In the genomic region with DNA sequence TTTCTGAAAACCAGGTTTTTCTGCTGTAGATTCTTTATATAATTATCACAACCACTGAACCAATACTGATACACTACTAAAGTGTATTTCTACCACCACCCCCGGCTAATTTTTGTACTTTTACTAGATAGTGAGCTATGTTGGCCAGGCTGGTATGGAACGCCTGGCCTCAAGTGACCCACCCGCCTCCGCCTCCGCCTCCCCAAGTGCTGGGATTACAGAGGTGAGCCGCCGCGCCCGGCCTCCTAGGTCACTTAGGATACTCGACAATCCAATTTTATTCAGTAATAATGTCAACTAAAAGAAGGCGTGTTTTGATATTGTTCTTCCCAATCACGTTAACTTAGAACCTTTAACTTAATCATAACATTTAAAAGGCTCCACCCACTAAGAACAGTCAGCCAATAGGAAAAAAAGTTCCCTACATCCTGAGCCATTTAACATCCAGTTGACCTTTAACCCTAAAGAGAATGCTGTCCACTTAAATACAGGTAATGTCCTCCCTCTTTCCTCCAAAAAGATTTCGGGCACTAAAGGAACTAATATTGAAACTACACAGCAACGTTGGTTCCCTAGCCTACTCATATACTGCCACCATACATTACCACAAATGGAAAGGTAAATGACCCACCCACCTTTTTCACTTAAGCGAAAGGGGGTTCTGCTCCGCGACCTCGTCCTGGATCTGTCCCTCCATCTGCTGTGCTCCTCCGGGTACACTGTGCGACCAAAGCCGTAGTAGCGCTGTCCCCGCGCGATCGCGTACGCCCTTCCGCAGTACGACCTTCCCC, we compare ENCODE assay signal across 8 cellular contexts. TPM values are rescaled to one million over a fixed set of nuclear protein-coding genes. Genes with fewer than 3 reads are reported as not detected.
DNase-seq lines count a peak whose midpoint lies in the region; ATAC-seq, FAIRE-seq and TF ChIP-seq lines count a peak whose summit lies in the region.

No MANE protein-coding gene starts in this region.

- H3K9me3 ChIP-seq in keratinocyte (ENCODE audit: control insufficient read depth, low read depth, low read length), result no peaks in the 10 kb centered on the region

- peak overlapping the region; percentile 95 for H3K4me2 ChIP-seq in keratinocyte (ENCODE audit: control insufficient read depth, extremely low read depth, insufficient read depth, low read depth, low read length)

- DNase-seq in GM06990 (ENCODE audit: extremely low read depth, insufficient read length) (no peak), LNCaP clone FGC (ENCODE audit: low read depth) (no peak), astrocyte of the spinal cord (ENCODE audit: low read depth, low spot score) (peak; percentile 20), keratinocyte (ENCODE audit: low read depth, low spot score) (no peak), substantia nigra (lab: John Stamatoyannopoulos, UW) (no peak), hippocampal formation (lab: John Stamatoyannopoulos, UW) (no peak), GM20000 (ENCODE audit: low spot score) (no peak)

- H3K4me3 ChIP-seq in GM06990 (replicated peaks; ENCODE audit: low read depth, low read length) (peak overlapping the region; percentile 88), LNCaP clone FGC (ENCODE audit: low read depth, low read length) (peak overlapping the region; percentile 85), astrocyte of the spinal cord (ENCODE audit: low read depth, low read length) (peak overlapping the region; percentile 100), keratinocyte (ENCODE audit: control insufficient read depth in 2 of 3, extremely low read depth in 1 of 3, insufficient read depth in 2 of 3, low read depth in 1 of 3, low read length in 3 of 3) (peak overlapping the region; percentile 77 to 100 (median 97))

- no peaks in the 10 kb centered on the region for H3K9me1 ChIP-seq in keratinocyte (ENCODE audit: control insufficient read depth, extremely low read depth, insufficient read depth, low read length)

- in situ Hi-C loops in astrocyte of the spinal cord (cut with HindIII; ENCODE audit: low sequenced_read_pairs), result no loop called here

- ATAC-seq in HG02610 (IDR thresholded peaks at IDR 0.05; ENCODE audit: unreplicated experiment), result no peak

- H4K20me1 ChIP-seq in keratinocyte (ENCODE audit: control insufficient read depth, extremely low read depth, insufficient read depth, low read length), result peaks cover 12% of the 10 kb centered on the region

- TF ChIP-seq CTCF in GM06990 (IDR thresholded peaks at IDR 0.05; ENCODE audit: insufficient read depth, low read length, poor library complexity, severe bottlenecking) (no peak), LNCaP clone FGC (IDR thresholded peaks at IDR 0.05; ENCODE audit: control insufficient read depth, extremely low read depth, insufficient read depth) (no peak), astrocyte of the spinal cord (IDR thresholded peaks at IDR 0.05; ENCODE audit: low read depth, low read length) (no peak), keratinocyte (optimal IDR thresholded peaks at IDR 0.05 in 1 of 3, IDR thresholded peaks at IDR 0.05 in 1 of 3, conservative IDR thresholded peaks at IDR 0.05 in 1 of 3; ENCODE audit: extremely low read depth in 1 of 3, insufficient read depth in 2 of 3, low read length in 3 of 3) (no peak), GM20000 (IDR thresholded peaks at IDR 0.05; ENCODE audit: extremely low read depth, missing control alignments) (no peak)

- H2AFZ ChIP-seq in keratinocyte (ENCODE audit: control insufficient read depth, low read length), result no peak overlapping the region

- H3K79me2 ChIP-seq in keratinocyte (ENCODE audit: control insufficient read depth, insufficient read depth, low read length), result peaks cover 32% of the 10 kb centered on the region

- no peaks in the 10 kb centered on the region for H3K27me3 ChIP-seq in GM06990 (replicated peaks; ENCODE audit: control insufficient read depth, insufficient read depth, low read length)
- no peaks in the 10 kb centered on the region for H3K27me3 ChIP-seq in keratinocyte (ENCODE audit: control insufficient read depth, extremely low read depth, insufficient read depth, low read length)

- dilution Hi-C loops in keratinocyte (cut with MboI; ENCODE audit: extremely low pct_ligation_motif_present, low sequenced_read_pairs), result no loop called here

- H3K27ac ChIP-seq in keratinocyte (ENCODE audit: control insufficient read depth, insufficient read depth, low read length) (peak overlapping the region; percentile 93), substantia nigra (ENCODE audit: low read depth, low read length, poor library complexity, severe bottlenecking) (peak overlapping the region; percentile 98)

- no peak for FAIRE-seq in keratinocyte (lab: Jason Lieb, UNC)

- H3K9ac ChIP-seq in keratinocyte (ENCODE audit: control insufficient read depth, extremely low read depth, insufficient read depth, low read length), result peak overlapping the region; percentile 97

- peaks cover 15% of the 10 kb centered on the region for H3K4me1 ChIP-seq in keratinocyte (ENCODE audit: control insufficient read depth, extremely low read depth, insufficient read depth, low read length)

- peaks cover 10% of the 10 kb centered on the region for H3K36me3 ChIP-seq in GM06990 (ENCODE audit: control insufficient read depth, insufficient read depth, low read length)
- peaks cover 15 to 32% of the 10 kb centered on the region in 2 experiments for H3K36me3 ChIP-seq in keratinocyte (ENCODE audit: control insufficient read depth in 2 of 2, extremely low read depth in 1 of 2, insufficient read depth in 2 of 2, low read length in 2 of 2)

RNA-seq across cellular contexts. Expression of gene RSRP1, which starts 1.2 kb away (rescaled TPM):
- polyA plus RNA-seq in keratinocyte, result 23.4 to 71.2 TPM (median 47.6 TPM) in 3 replicates
- polyA plus RNA-seq in keratinocyte (2011; ENCODE audit: low read depth), result 222 TPM
- 4.1 and 6.7 TPM in 2 replicates for polyA plus RNA-seq in keratinocyte (2011; cell fraction: cytosol; rRNA removed)
- polyA plus RNA-seq in keratinocyte (2011; cell fraction: nucleus; rRNA removed), result 195 and 236 TPM in 2 replicates
- 16.6 and 73.3 TPM in 2 replicates for polyA plus RNA-seq in keratinocyte (2012; ENCODE audit: low replicate concordance)
- 12.7 to 51.5 TPM (median 35.9 TPM) in 3 replicates for polyA minus RNA-seq in keratinocyte
- polyA minus RNA-seq in keratinocyte (2011; cell fraction: cytosol; rRNA and poly(A)+ RNA removed), result 12.3 TPM
- polyA minus RNA-seq in keratinocyte (2011; cell fraction: nucleus; rRNA and poly(A)+ RNA removed), result 71.4 and 90.7 TPM in 2 replicates

RNA-seq across cellular contexts. Expression of gene SYF2, which starts 13.7 kb away (rescaled TPM):
- polyA plus RNA-seq in keratinocyte, result 19.3 to 31.8 TPM (median 20.6 TPM) in 3 replicates
- polyA plus RNA-seq in keratinocyte (2011; ENCODE audit: low read depth), result 176 TPM
- polyA plus RNA-seq in keratinocyte (2011; cell fraction: cytosol; rRNA removed), result 19.3 and 36.1 TPM in 2 replicates
- polyA plus RNA-seq in keratinocyte (2011; cell fraction: nucleus; rRNA removed), result 14.8 and 23.5 TPM in 2 replicates
- polyA plus RNA-seq in keratinocyte (2012; ENCODE audit: low replicate concordance), result 27.8 and 63.5 TPM in 2 replicates
- 1.6 to 5.3 TPM in 2 of 3 replicates, not detected in the other for polyA minus RNA-seq in keratinocyte
- 9.0 TPM for polyA minus RNA-seq in keratinocyte (2011; cell fraction: cytosol; rRNA and poly(A)+ RNA removed)
- polyA minus RNA-seq in keratinocyte (2011; cell fraction: nucleus; rRNA and poly(A)+ RNA removed), result 3.3 and 7.8 TPM in 2 replicates

RNA-seq across cellular contexts. Expression of gene RHD, which starts 26.3 kb away (rescaled TPM):
- polyA plus RNA-seq in keratinocyte, result not detected in 3 replicates
- not detected for polyA plus RNA-seq in keratinocyte (2011; ENCODE audit: low read depth)
- polyA plus RNA-seq in keratinocyte (2011; cell fraction: cytosol; rRNA removed), result not detected in 2 replicates
- not detected in 2 replicates for polyA plus RNA-seq in keratinocyte (2011; cell fraction: nucleus; rRNA removed)
- 0.06 TPM in 1 of 2 replicates, not detected in the other for polyA plus RNA-seq in keratinocyte (2012; ENCODE audit: low replicate concordance)
- not detected in 3 replicates for polyA minus RNA-seq in keratinocyte
- not detected for polyA minus RNA-seq in keratinocyte (2011; cell fraction: cytosol; rRNA and poly(A)+ RNA removed)
- not detected in 2 replicates for polyA minus RNA-seq in keratinocyte (2011; cell fraction: nucleus; rRNA and poly(A)+ RNA removed)
